Comparison of ENCODE assay signal across 8 cellular contexts in genomic region chr3:155853214-155854146, GRCh38. TPM values are rescaled to one million over a fixed set of nuclear protein-coding genes. Genes with fewer than 3 reads are reported as not detected.
DNase-seq lines count a peak whose midpoint lies in the region; ATAC-seq and TF ChIP-seq lines count a peak whose summit lies in the region.

No MANE protein-coding gene starts in this region.

- 2 to 3% methylated on average over 27 to 34 of the region's 45 CpGs for WGBS in esophagus squamous epithelium, 2 donors

- H3K36me3 ChIP-seq in HUES48 (ENCODE audit: control insufficient read depth, insufficient read depth, low read length) (no peaks in the 10 kb centered on the region), esophagus squamous epithelium (peaks cover 0 to 15% (median 0%) of the 10 kb centered on the region in 3 donors), upper lobe of right lung (peaks cover under 1% of the 10 kb centered on the region)

- TF ChIP-seq CTCF in CD14-positive monocyte (IDR thresholded peaks at IDR 0.05) (no peak), esophagus squamous epithelium (IDR thresholded peaks at IDR 0.05) (peak in 1 of 6 experiments; percentile 13), upper lobe of right lung (IDR thresholded peaks at IDR 0.05) (peak; percentile 8)

- peaks cover 2 to 14% of the 10 kb centered on the region in 2 donors for H3K36me3 Mint-ChIP-seq in CD14-positive monocyte
- peaks cover 16% of the 10 kb centered on the region for H3K36me3 Mint-ChIP-seq in natural killer cell treated with Interleukin-12 subunit alpha and Interleukin-12 subunit beta and Interleukin-15 and Interleukin-18, amount 100 ng/mL, for 72 hours

- ATAC-seq in GM19463 (IDR thresholded peaks at IDR 0.05; ENCODE audit: unreplicated experiment) = peak; percentile 1
- ATAC-seq in natural killer cell treated with Interleukin-12 subunit alpha and Interleukin-12 subunit beta and Interleukin-15 and Interleukin-18, amount 100 ng/mL, for 72 hours = peak in 1 of 2 donors; percentile 2
- ATAC-seq in upper lobe of right lung = peak; percentile 0

- peak overlapping the region; percentile 98 to 99 for H3K4me3 Mint-ChIP-seq in CD14-positive monocyte
- H3K4me3 Mint-ChIP-seq in natural killer cell treated with Interleukin-12 subunit alpha and Interleukin-12 subunit beta and Interleukin-15 and Interleukin-18, amount 100 ng/mL, for 72 hours = peak overlapping the region; percentile 99

- H3K4me1 ChIP-seq in HUES48 (ENCODE audit: control insufficient read depth, insufficient read depth, low read length) = 0 out of 2 replicates have a peak, but pooled peaks cover 5% of the 10 kb centered on the region
- peaks cover 21 to 60% (median 32%) of the 10 kb centered on the region in 3 donors for H3K4me1 ChIP-seq in esophagus squamous epithelium
- H3K4me1 ChIP-seq in upper lobe of right lung = peaks cover 34% of the 10 kb centered on the region

- H3K9me3 Mint-ChIP-seq in CD14-positive monocyte = peaks cover 0 to 4% (median 0%) of the 10 kb centered on the region in 7 donors
- no peaks in the 10 kb centered on the region for H3K9me3 Mint-ChIP-seq in natural killer cell treated with Interleukin-12 subunit alpha and Interleukin-12 subunit beta and Interleukin-15 and Interleukin-18, amount 100 ng/mL, for 72 hours

- peak overlapping the region; percentile 99 to 100 (median 100) for H3K27ac Mint-ChIP-seq in CD14-positive monocyte
- peak overlapping the region; percentile 100 for H3K27ac Mint-ChIP-seq in natural killer cell treated with Interleukin-12 subunit alpha and Interleukin-12 subunit beta and Interleukin-15 and Interleukin-18, amount 100 ng/mL, for 72 hours

- H3K4me3 ChIP-seq in HUES48 (ENCODE audit: low read depth, low read length) = peak overlapping the region; percentile 89
- H3K4me3 ChIP-seq in esophagus squamous epithelium = peak overlapping the region; percentile 85 to 92 (median 89)
- peak overlapping the region; percentile 98 for H3K4me3 ChIP-seq in upper lobe of right lung

- H3K27ac ChIP-seq in HUES48 (ENCODE audit: low read depth, low read length) (peak overlapping the region; percentile 80), esophagus squamous epithelium (peak overlapping the region; percentile 84 to 97 (median 94)), upper lobe of right lung (peak overlapping the region; percentile 92)

- intact Hi-C loops in CD14-positive monocyte (cut with micrococcal nuclease) (loop anchor here in 1 of 2 donors (2.0 kb wide), 1 partner anchor 17 kb away; the partner anchor contains the start of gene GMPS), esophagus squamous epithelium (cut with DNase I) (no loop called here), upper lobe of right lung (cut with DNase I) (no loop called here)

- H3K9me3 ChIP-seq in HUES48 (ENCODE audit: control insufficient read depth, insufficient read depth, low read length) (no peaks in the 10 kb centered on the region), esophagus squamous epithelium (no peaks in the 10 kb centered on the region), upper lobe of right lung (no peaks in the 10 kb centered on the region)

- H3K27me3 ChIP-seq in HUES48 (ENCODE audit: control insufficient read depth, insufficient read depth, low read length) (no peaks in the 10 kb centered on the region), esophagus squamous epithelium (no peaks in the 10 kb centered on the region), upper lobe of right lung (no peaks in the 10 kb centered on the region)

- peak overlapping the region; percentile 60 for H3K9ac ChIP-seq in HUES48 (ENCODE audit: low read depth, low read length)

- no peak for TF ChIP-seq POLR2A in esophagus squamous epithelium (IDR thresholded peaks at IDR 0.05)

- DNase-seq in CD14-positive monocyte (ENCODE audit: low spot score) (no peak), esophagus squamous epithelium (lab: John Stamatoyannopoulos, UW) (no peak), upper lobe of right lung (peak; percentile 73)
- peak; percentile 35 to 47 for DNase-seq in activated CD4-positive, alpha-beta T cell treated with anti-CD3 and anti-CD28 coated beads, Interleukin-2, amount 50 U/mL, for 48 hours
- peak; percentile 64 for DNase-seq in natural killer cell treated with Interleukin-12 subunit alpha and Interleukin-12 subunit beta and Interleukin-15 and Interleukin-18, amount 100 ng/mL, for 72 hours (ENCODE audit: low spot score)
- DNase-seq in central memory CD4-positive, alpha-beta T cell = no peak

- peaks cover 0 to 2% (median 1%) of the 10 kb centered on the region in 3 donors for H3K27me3 Mint-ChIP-seq in CD14-positive monocyte (ENCODE audit: low read depth in 3 of 3)
- H3K27me3 Mint-ChIP-seq in natural killer cell treated with Interleukin-12 subunit alpha and Interleukin-12 subunit beta and Interleukin-15 and Interleukin-18, amount 100 ng/mL, for 72 hours = peaks cover 0 to 2% of the 10 kb centered on the region in 2 donors

- H3K4me1 Mint-ChIP-seq in CD14-positive monocyte = peaks cover 45% of the 10 kb centered on the region
- H3K4me1 Mint-ChIP-seq in natural killer cell treated with Interleukin-12 subunit alpha and Interleukin-12 subunit beta and Interleukin-15 and Interleukin-18, amount 100 ng/mL, for 72 hours (ENCODE audit: low read depth in 2 of 2) = peaks cover 28 to 31% of the 10 kb centered on the region in 2 donors

RNA-seq across cellular contexts. Expression of gene SLC33A1, which starts 0.7 kb away (rescaled TPM):
- 10 to 100 TPM; 15.0 to 19.1 TPM for polyA plus RNA-seq in CD14-positive monocyte
- total RNA-seq in esophagus squamous epithelium (10 to 100 TPM; 16.3 to 22.0 (median 21.8) TPM), upper lobe of right lung (36.5 TPM)
- 10 to 100 TPM; 29.1 to 36.7 TPM for total RNA-seq in natural killer cell treated with Interleukin-12 subunit alpha and Interleukin-12 subunit beta and Interleukin-15 and Interleukin-18, amount 100 ng/mL, for 72 hours

RNA-seq across cellular contexts. Expression of gene GMPS, which starts 17.0 kb away (rescaled TPM):
- polyA plus RNA-seq in CD14-positive monocyte = 10 to 100 TPM; 27.4 to 43.4 TPM
- total RNA-seq in esophagus squamous epithelium = 10 to 100 TPM; 14.3 to 47.9 (median 36.8) TPM
- 100 to 1,000 TPM in 1 of 2 donors, 10 to 100 TPM in 1; 79.5 to 127 TPM for total RNA-seq in natural killer cell treated with Interleukin-12 subunit alpha and Interleukin-12 subunit beta and Interleukin-15 and Interleukin-18, amount 100 ng/mL, for 72 hours
- 41.2 TPM for total RNA-seq in upper lobe of right lung

RNA-seq across cellular contexts. Expression of gene C3orf33, which starts 47.4 kb away (rescaled TPM):
- under 1 TPM; 0.34 to 0.97 TPM for polyA plus RNA-seq in CD14-positive monocyte
- total RNA-seq in esophagus squamous epithelium (1 to 10 TPM in 1 of 4 donors, under 1 TPM in 3; 0.44 to 1.3 (median 0.58) TPM), upper lobe of right lung (4.5 TPM)
- 1 to 10 TPM; 1.6 to 1.7 TPM for total RNA-seq in natural killer cell treated with Interleukin-12 subunit alpha and Interleukin-12 subunit beta and Interleukin-15 and Interleukin-18, amount 100 ng/mL, for 72 hours

Comparison
In these comparisons a context has a peak if more than half of its experiments do, and no peak if none do; other contexts are left out.
1. DNase-seq: peak in activated CD4-positive, alpha-beta T cell treated with anti-CD3 and anti-CD28 coated beads, Interleukin-2, amount 50 U/mL, for 48 hours (2 of 2), natural killer cell treated with Interleukin-12 subunit alpha and Interleukin-12 subunit beta and Interleukin-15 and Interleukin-18, amount 100 ng/mL, for 72 hours (single experiment) and upper lobe of right lung (single experiment); none in CD14-positive monocyte (single experiment), esophagus squamous epithelium (single experiment) and central memory CD4-positive, alpha-beta T cell (single experiment).
2. Peak in every context shown above with its lines, with median percentiles within 50 percentile points of each other: H3K27ac ChIP-seq and H3K4me3 ChIP-seq.